In the genomic region with DNA sequence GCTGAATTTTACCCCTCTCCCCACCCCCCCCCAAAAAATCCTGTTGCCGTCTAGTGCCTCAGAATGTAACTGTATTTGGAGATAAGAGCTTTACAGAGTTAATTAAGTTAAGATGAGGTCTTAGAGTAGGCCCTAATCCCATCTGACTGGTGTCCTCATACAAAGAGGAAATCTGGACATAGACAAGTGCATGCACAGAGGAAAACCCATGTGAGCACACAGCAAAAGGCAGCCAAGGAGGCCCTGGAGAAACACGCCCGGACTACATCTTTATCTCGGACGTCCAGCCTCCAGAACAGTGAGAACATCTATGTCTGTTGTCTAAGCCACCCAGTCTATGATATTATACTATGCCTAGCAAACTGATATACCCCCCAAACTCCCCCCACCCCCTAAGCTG, we compare ENCODE assay signal across 8 cellular contexts.
A peak's percentile ranks its signal among the peaks of the same experiment; 100 is the strongest.
DNase-seq lines count a peak whose midpoint lies in the region; ATAC-seq and TF ChIP-seq lines count a peak whose summit lies in the region.

No MANE protein-coding gene starts in this region.

- H3K27ac Mint-ChIP-seq in T-helper 17 cell = peak overlapping the region; percentile 77

- H3K9ac ChIP-seq in GM23248 = peak overlapping the region; percentile 73; the same call in 1 of the 2 replicates

- H3K27ac ChIP-seq in GM23248 (peak overlapping the region; percentile 57), sigmoid colon (peak overlapping the region; percentile 47 to 78 (median 74))

- no peak for TF ChIP-seq CTCF in sigmoid colon (IDR thresholded peaks at IDR 0.05)

- ATAC-seq in T-helper 17 cell (no peak), left ventricle myocardium superior (peak; percentile 45), HG02642 (IDR thresholded peaks at IDR 0.05; ENCODE audit: poor library complexity, unreplicated experiment) (no peak)

- H3K4me1 ChIP-seq in GM23248 (ENCODE audit: insufficient read depth) (peaks cover 31% of the 10 kb centered on the region), sigmoid colon (peaks cover 0 to 43% (median 39%) of the 10 kb centered on the region in 4 donors)

- no peaks in the 10 kb centered on the region for H3K9me2 ChIP-seq in GM23248 (ENCODE audit: insufficient read depth)

- 0 out of 2 replicates have a peak, but pooled peaks cover 10% of the 10 kb centered on the region for H3K79me2 ChIP-seq in GM23248 (ENCODE audit: insufficient read depth)

- H2AFZ ChIP-seq in GM23248 = peak overlapping the region; percentile 76

- no peaks in the 10 kb centered on the region for H3K36me3 Mint-ChIP-seq in T-helper 17 cell (ENCODE audit: low read depth)

- H3K9me3 ChIP-seq in GM23248 (ENCODE audit: low read depth) (no peaks in the 10 kb centered on the region), T-helper 17 cell (ENCODE audit: control insufficient read depth, low read length, poor library complexity, severe bottlenecking) (no peaks in the 10 kb centered on the region), sigmoid colon (no peaks in the 10 kb centered on the region)

- H3K4me1 Mint-ChIP-seq in T-helper 17 cell = peaks cover 19% of the 10 kb centered on the region

- H3K4me3 ChIP-seq in GM23248 (peak overlapping the region; percentile 6; the same call in 1 of the 2 replicates), sigmoid colon (no peak overlapping the region)

- TF ChIP-seq POLR2A in sigmoid colon (IDR thresholded peaks at IDR 0.05) = no peak

- H3K36me3 ChIP-seq in GM23248 (ENCODE audit: low read depth) (no peaks in the 10 kb centered on the region), sigmoid colon (no peaks in the 10 kb centered on the region)

- peaks cover 17% of the 10 kb centered on the region for H3F3A ChIP-seq in GM23248 (ENCODE audit: insufficient read depth)

- peak; percentile 39 for DNase-seq in GM23248
- DNase-seq in T-helper 17 cell = no peak
- DNase-seq in left ventricle myocardium superior = no peak
- no peak for DNase-seq in sigmoid colon
- DNase-seq in HCEC 1CT = no peak
- DNase-seq in NCI-H187 (lab: John Stamatoyannopoulos, UW) = no peak
- DNase-seq in hepatic stellate cell (ENCODE audit: low spot score) = no peak

- peaks cover 6% of the 10 kb centered on the region for H3K27me3 Mint-ChIP-seq in T-helper 17 cell

- intact Hi-C loops in left ventricle myocardium superior (cut with micrococcal nuclease) (loop anchor here (5.0 to 10.0 kb wide), 3 partner anchors 266 to 609 kb away; no protein-coding TSS in a partner anchor), sigmoid colon (cut with DNase I) (loop anchor here (1.0 to 5.0 kb wide), 6 partner anchors 176 to 605 kb away; a partner anchor contains a TSS)

- H3K4me2 ChIP-seq in GM23248 (ENCODE audit: unreplicated experiment) = peak overlapping the region; percentile 86

- no peaks in the 10 kb centered on the region for H4K20me1 ChIP-seq in GM23248 (ENCODE audit: insufficient read depth)

- H3K27me3 ChIP-seq in GM23248 (replicated peaks; ENCODE audit: insufficient read depth) (no peaks in the 10 kb centered on the region), sigmoid colon (no peaks in the 10 kb centered on the region)

- no peak for TF ChIP-seq EP300 in sigmoid colon (IDR thresholded peaks at IDR 0.05)

- peak overlapping the region; percentile 83 for H3K4me3 Mint-ChIP-seq in T-helper 17 cell

- in situ Hi-C loops in GM23248 (cut with MboI) = loop anchor here (10.0 to 25.0 kb wide), 3 partner anchors 176 to 599 kb away; no protein-coding TSS in a partner anchor

- WGBS in GM23248 (ENCODE audit: low coverage in 1 of 2, low lambda C conversion rate in 2 of 2, missing lambda C conversion rate in 2 of 2), 2 experiments = 43 to 56% methylated on average over 5 of the region's 5 CpGs
- WGBS in sigmoid colon, 2 donors = 34 to 75% methylated on average over 5 of the region's 5 CpGs
